ENCODE assay signal across 30 cellular contexts in the genomic region with DNA sequence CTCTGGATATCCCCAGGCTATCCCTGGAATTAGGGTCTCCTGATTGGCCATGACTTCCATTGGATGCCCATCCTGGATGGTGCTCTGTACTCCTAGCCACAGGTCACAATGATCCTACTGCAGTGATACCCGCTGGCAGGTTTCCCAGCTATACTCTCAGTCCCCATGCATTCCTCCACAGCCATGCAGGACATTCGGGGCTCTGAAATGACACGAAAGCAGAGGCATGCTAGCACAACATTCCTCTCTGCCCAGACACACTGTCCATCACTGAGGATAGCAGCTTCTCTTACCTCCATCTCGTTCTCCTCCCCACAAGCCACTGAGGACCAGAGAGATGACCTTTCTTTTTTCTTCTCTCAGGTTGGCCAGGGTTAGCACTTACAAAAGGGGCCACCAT.
"Had no signal": no experiment of that assay in that cellular context is flagged by ENCODE, and none has a peak within 500 bp of the region (broad histone marks: within the 10 kb centered on the region; RNA-seq: fewer than 3 reads in every experiment).

No MANE protein-coding gene starts in this region.

- H3K27ac Mint-ChIP-seq: activated CD4-positive, alpha-beta memory T cell treated with anti-CD3 and anti-CD28 coated beads for 36 hours; activated CD4-positive, alpha-beta T cell treated with anti-CD3 and anti-CD28 coated beads for 36 hours; activated CD4-positive, alpha-beta T cell treated with anti-CD3 and anti-CD28 coated beads, Interleukin-2, amount 10 ng/mL, durations not matched to agents 24 days and 14 days; activated CD8-positive, alpha-beta memory T cell treated with anti-CD3 and anti-CD28 coated beads, Interleukin-2, amount 10 ng/mL, durations not matched to agents 7 days and 5 days; activated CD8-positive, alpha-beta T cell treated with anti-CD3 and anti-CD28 coated beads, Interleukin-2, amount 10 ng/mL, durations not matched to agents 7 days and 5 days; activated naive CD4-positive, alpha-beta T cell treated with anti-CD3 and anti-CD28 coated beads, Interleukin-2, amount 10 ng/mL, durations not matched to agents 7 days and 5 days; activated naive CD8-positive, alpha-beta T cell treated with anti-CD3 and anti-CD28 coated beads, Interleukin-2, amount 10 ng/mL, durations not matched to agents 7 days and 5 days; activated T-helper 1 cell treated with anti-CD3 and anti-CD28 coated beads, Interleukin-12 subunit alpha, Interleukin-12 subunit beta, Interleukin-2, Interleukin-4 antibody, amounts not matched to agents 30 ng/mL and 10 ng/mL and 1 ng/mL, durations not matched to agents 14 hours and 24 hours and 36 hours; brain; effector memory CD8-positive, alpha-beta T cell had no signal

- H3K9me3 Mint-ChIP-seq: activated CD4-positive, alpha-beta memory T cell treated with anti-CD3 and anti-CD28 coated beads for 36 hours; activated CD4-positive, alpha-beta T cell treated with anti-CD3 and anti-CD28 coated beads, Interleukin-2, amount 10 ng/mL, durations not matched to agents 24 days and 14 days; activated naive CD4-positive, alpha-beta T cell treated with anti-CD3 and anti-CD28 coated beads, Interleukin-2, amount 10 ng/mL, durations not matched to agents 7 days and 5 days; activated naive CD4-positive, alpha-beta T cell treated with anti-CD3 and anti-CD28 coated beads, Interleukin-2, amount 50 U/mL, for 72 hours; activated naive CD8-positive, alpha-beta T cell treated with anti-CD3 and anti-CD28 coated beads, Interleukin-2, amount 10 ng/mL, durations not matched to agents 7 days and 5 days; activated T-helper 1 cell treated with anti-CD3 and anti-CD28 coated beads, Interleukin-12 subunit alpha, Interleukin-12 subunit beta, Interleukin-2, Interleukin-4 antibody, amounts not matched to agents 30 ng/mL and 10 ng/mL and 1 ng/mL, durations not matched to agents 14 hours and 24 hours and 36 hours; brain; central memory CD8-positive, alpha-beta T cell; effector memory CD8-positive, alpha-beta T cell had no signal

- H3K4me1 Mint-ChIP-seq: activated CD4-positive, alpha-beta T cell treated with anti-CD3 and anti-CD28 coated beads for 36 hours; activated CD4-positive, alpha-beta T cell treated with anti-CD3 and anti-CD28 coated beads, Interleukin-2, amount 10 ng/mL, durations not matched to agents 24 days and 14 days; activated CD8-positive, alpha-beta memory T cell treated with anti-CD3 and anti-CD28 coated beads, Interleukin-2, amount 10 ng/mL, durations not matched to agents 7 days and 5 days; activated naive CD4-positive, alpha-beta T cell treated with anti-CD3 and anti-CD28 coated beads, Interleukin-2, amount 10 ng/mL, durations not matched to agents 7 days and 5 days; activated naive CD8-positive, alpha-beta T cell treated with anti-CD3 and anti-CD28 coated beads, Interleukin-2, amount 10 ng/mL, durations not matched to agents 7 days and 5 days; brain; central memory CD8-positive, alpha-beta T cell had no signal

- H3K4me3 Mint-ChIP-seq: activated CD4-positive, alpha-beta memory T cell treated with anti-CD3 and anti-CD28 coated beads for 36 hours; activated CD4-positive, alpha-beta T cell treated with anti-CD3 and anti-CD28 coated beads for 36 hours; activated CD4-positive, alpha-beta T cell treated with anti-CD3 and anti-CD28 coated beads, Interleukin-2, amount 10 ng/mL, durations not matched to agents 24 days and 14 days; activated CD8-positive, alpha-beta memory T cell treated with anti-CD3 and anti-CD28 coated beads, Interleukin-2, amount 10 ng/mL, durations not matched to agents 7 days and 5 days; activated CD8-positive, alpha-beta T cell treated with anti-CD3 and anti-CD28 coated beads, Interleukin-2, amount 10 ng/mL, durations not matched to agents 7 days and 5 days; activated naive CD4-positive, alpha-beta T cell treated with anti-CD3 and anti-CD28 coated beads, Interleukin-2, amount 10 ng/mL, durations not matched to agents 7 days and 5 days; activated naive CD8-positive, alpha-beta T cell treated with anti-CD3 and anti-CD28 coated beads, Interleukin-2, amount 10 ng/mL, durations not matched to agents 7 days and 5 days; activated T-helper 1 cell treated with anti-CD3 and anti-CD28 coated beads, Interleukin-12 subunit alpha, Interleukin-12 subunit beta, Interleukin-2, Interleukin-4 antibody, amounts not matched to agents 30 ng/mL and 10 ng/mL and 1 ng/mL, durations not matched to agents 14 hours and 24 hours and 36 hours; brain; central memory CD8-positive, alpha-beta T cell; effector memory CD8-positive, alpha-beta T cell had no signal

- ATAC-seq: activated CD4-positive, alpha-beta T cell treated with anti-CD3 and anti-CD28 coated beads for 36 hours; activated CD8-positive, alpha-beta memory T cell treated with anti-CD3 and anti-CD28 coated beads, Interleukin-2, amount 10 ng/mL, durations not matched to agents 7 days and 5 days; activated CD8-positive, alpha-beta T cell treated with anti-CD3 and anti-CD28 coated beads, Interleukin-2, amount 10 ng/mL, durations not matched to agents 7 days and 5 days; activated naive CD4-positive, alpha-beta T cell treated with anti-CD3 and anti-CD28 coated beads, Interleukin-2, amount 50 U/mL, for 72 hours; effector memory CD8-positive, alpha-beta T cell had no signal

- H3K4me3 ChIP-seq: ascending aorta, breast epithelium, esophagus muscularis mucosa had no signal

- H3K36me3 Mint-ChIP-seq: activated CD4-positive, alpha-beta memory T cell treated with anti-CD3 and anti-CD28 coated beads for 36 hours; activated CD8-positive, alpha-beta memory T cell treated with anti-CD3 and anti-CD28 coated beads, Interleukin-2, amount 10 ng/mL, durations not matched to agents 7 days and 5 days; activated naive CD4-positive, alpha-beta T cell treated with anti-CD3 and anti-CD28 coated beads, Interleukin-2, amount 10 ng/mL, durations not matched to agents 7 days and 5 days; activated naive CD4-positive, alpha-beta T cell treated with anti-CD3 and anti-CD28 coated beads, Interleukin-2, amount 50 U/mL, for 72 hours; activated naive CD8-positive, alpha-beta T cell treated with anti-CD3 and anti-CD28 coated beads, Interleukin-2, amount 10 ng/mL, durations not matched to agents 7 days and 5 days; brain had no signal

- H3K9me3 ChIP-seq: ascending aorta, breast epithelium, esophagus muscularis mucosa had no signal

- H3K36me3 ChIP-seq: ascending aorta, breast epithelium, esophagus muscularis mucosa had no signal

- FAIRE-seq: colon had no signal

- H3K27me3 ChIP-seq: ascending aorta, breast epithelium, esophagus muscularis mucosa had no signal

- H3K27ac ChIP-seq: ascending aorta, breast epithelium, esophagus muscularis mucosa had no signal

- DNase-seq: activated CD4-positive, alpha-beta memory T cell treated with anti-CD3 and anti-CD28 coated beads for 36 hours; activated CD4-positive, alpha-beta T cell treated with anti-CD3 and anti-CD28 coated beads for 36 hours; activated CD4-positive, alpha-beta T cell treated with anti-CD3 and anti-CD28 coated beads, Interleukin-2, amount 10 ng/mL, durations not matched to agents 24 days and 14 days; activated CD4-positive, CD25-positive, alpha-beta regulatory T cell; activated CD4-positive, CD25-positive, alpha-beta regulatory T cell treated with anti-CD3 and anti-CD28 coated beads, Interleukin-2, amount 50 U/mL, for 72 hours; activated CD8-positive, alpha-beta memory T cell treated with anti-CD3 and anti-CD28 coated beads, Interleukin-2, amount 10 ng/mL, durations not matched to agents 7 days and 5 days; activated CD8-positive, alpha-beta memory T cell treated with anti-CD3 and anti-CD28 coated beads, Interleukin-2, amount 50 U/mL, for 4 hours; activated CD8-positive, alpha-beta T cell treated with anti-CD3 and anti-CD28 coated beads, Interleukin-2, amount 10 ng/mL, durations not matched to agents 7 days and 5 days; activated gamma-delta T cell; activated naive CD4-positive, alpha-beta T cell; activated naive CD4-positive, alpha-beta T cell treated with anti-CD3 and anti-CD28 coated beads, Interleukin-2, amount 10 ng/mL, durations not matched to agents 7 days and 5 days; activated naive CD8-positive, alpha-beta T cell treated with anti-CD3 and anti-CD28 coated beads, Interleukin-2, amount 10 ng/mL, durations not matched to agents 7 days and 5 days; activated T-cell treated with anti-CD3 and anti-CD28 coated beads, Interleukin-2, amount 50 U/mL, for 1 hour; activated T-cell treated with anti-CD3 and anti-CD28 coated beads, Interleukin-2, amount 50 U/mL, for 48 hours; cortex of kidney; dermis blood vessel endothelial cell; effector CD4-positive, alpha-beta T cell; effector memory CD8-positive, alpha-beta T cell; erythroblast; foreskin melanocyte; head of caudate nucleus; T-helper 2 cell had no signal

- H3K4me1 ChIP-seq: ascending aorta, breast epithelium had no signal
